Comparison of ENCODE assay signal across 8 cellular contexts in genomic region chr16:69709456-69710084, GRCh38. TPM values are rescaled to one million over a fixed set of nuclear protein-coding genes. Genes with fewer than 3 reads are reported as not detected.
A peak's percentile ranks its signal among the peaks of the same experiment; 100 is the strongest.
DNase-seq lines count a peak whose midpoint lies in the region; ATAC-seq, FAIRE-seq and TF ChIP-seq lines count a peak whose summit lies in the region.

No MANE protein-coding gene starts in this region.

- no peak overlapping the region for H3K4me3 ChIP-seq in Jurkat, Clone E6-1 (ENCODE audit: low read length)
- H3K4me3 ChIP-seq in choroid plexus epithelial cell (ENCODE audit: low read depth, low read length) (no peak overlapping the region), HepG2 (replicated peaks in 1 of 3; ENCODE audit: insufficient read depth in 1 of 3, low read depth in 2 of 3, low read length in 3 of 3) (no peak overlapping the region), aorta (ENCODE audit: low read length in 2 of 2) (no peak overlapping the region)

- H3K36me3 ChIP-seq in HepG2 (replicated peaks in 1 of 2; ENCODE audit: control insufficient read depth in 1 of 2, insufficient read depth in 2 of 2, low read length in 2 of 2) (peaks cover 13 to 42% of the 10 kb centered on the region in 2 experiments), aorta (ENCODE audit: control insufficient read depth in 1 of 2, insufficient read depth in 2 of 2, low read length in 1 of 2) (peaks cover 0 to 2% of the 10 kb centered on the region in 2 donors)

- H3K27ac ChIP-seq in HepG2 (ENCODE audit: extremely low read length, insufficient read depth, low read length) (no peak overlapping the region), aorta (ENCODE audit: low read depth in 1 of 2, low read length in 2 of 2) (no peak overlapping the region)

- H3K4me1 ChIP-seq in HepG2 (ENCODE audit: insufficient read depth, low read length) = peaks cover 12% of the 10 kb centered on the region; the same call in 1 of the 2 replicates
- no peaks in the 10 kb centered on the region for H3K4me1 ChIP-seq in aorta (ENCODE audit: control insufficient read depth in 1 of 2, insufficient read depth in 2 of 2, low read length in 2 of 2)

- no peaks in the 10 kb centered on the region for H3K79me2 ChIP-seq in HepG2 (ENCODE audit: insufficient read depth, low read length)

- in situ Hi-C loops in HepG2 (cut with HindIII; ENCODE audit: extremely low pct_ligation_motif_present, low pct_unique_long_range_greater_than_20kb) = loop anchor here (5.0 kb wide), 1 partner anchor 43 kb away; the partner anchor contains the start of gene NOB1

- no peak overlapping the region for H3K9ac ChIP-seq in HepG2 (ENCODE audit: insufficient read depth, low read depth, low read length)

- H3K9me3 ChIP-seq in HepG2 (ENCODE audit: low read length) (no peaks in the 10 kb centered on the region), aorta (ENCODE audit: control insufficient read depth, low read length) (no peaks in the 10 kb centered on the region)

- peak; percentile 63 for FAIRE-seq in HepG2 (lab: Jason Lieb, UNC)

- no TSS peak for BruUV-seq in HepG2 (replicated peaks; lab: Mats Ljungman, UMichigan)

- DNase-seq in DMS53 (lab: John Stamatoyannopoulos, UW) (peak; percentile 79), OCI-M2 (lab: John Stamatoyannopoulos, UW; ENCODE audit: unreplicated experiment) (peak; percentile 21), choroid plexus epithelial cell (ENCODE audit: low read depth) (peak; percentile 81), HepG2 (ENCODE audit: low spot score) (peak; percentile 81), aorta (no peak)
- DNase-seq in Jurkat, Clone E6-1 (ENCODE audit: low read depth, low spot score) = peak; percentile 62
- no peak for DNase-seq in activated naive CD4-positive, alpha-beta T cell treated with anti-CD3 and anti-CD28 coated beads, Interleukin-2, amount 50 U/mL, for 16 hours

- TF ChIP-seq CTCF in choroid plexus epithelial cell (conservative IDR thresholded peaks at IDR 0.05; ENCODE audit: low read depth, low read length) (peak; percentile 62), HepG2 (CRISPR knock-in tag; IDR thresholded peaks at IDR 0.05) (peak; percentile 85)

- CTCF ChIA-PET in HepG2 (lab: Yijun Ruan, JAX; ENCODE audit: low intra/inter-chr PET ratio, low total read pairs) = interaction anchor here (1.1 to 3.0 kb wide), 2 partner anchors 45 to 314 kb away, joined by 3 to 38 read pairs; partner anchors contain the start of gene NOB1

- no peak overlapping the region for H3K4me2 ChIP-seq in HepG2 (ENCODE audit: low read depth, low read length)

- 0 out of 4 replicates have a peak, but pooled peaks of 1 of the 2 experiments have one; percentile 24 for TF ChIP-seq POLR2A in HepG2 (IDR thresholded peaks at IDR 0.05; ENCODE audit: insufficient read depth in 1 of 2, low read depth in 2 of 2, low read length in 2 of 2)

- intact Hi-C loops in HepG2 (cut with micrococcal nuclease; ENCODE audit: unreplicated experiment) = loop anchor here (1.0 kb wide), 2 partner anchors 14 to 46 kb away; no protein-coding TSS in a partner anchor
- intact Hi-C loops in aorta (cut with DNase I) = loop anchor here (1.0 to 2.0 kb wide), 2 partner anchors 45 kb away; partner anchors contain the start of gene NOB1 (in 2 of the 2)

- TF ChIP-seq EP300 in HepG2 (IDR thresholded peaks at IDR 0.05; ENCODE audit: low read depth in 2 of 2, low read length in 2 of 2) (no peak), HepG2 (CRISPR knock-in tag; IDR thresholded peaks at IDR 0.05; ENCODE audit: borderline replicate concordance) (no peak)

- H2AFZ ChIP-seq in HepG2 (ENCODE audit: low read length) = no peak overlapping the region

- H3K27me3 ChIP-seq in HepG2 (ENCODE audit: control insufficient read depth in 1 of 2, insufficient read depth in 2 of 2, low read length in 2 of 2) = no peaks in the 10 kb centered on the region
- H3K27me3 ChIP-seq in aorta (ENCODE audit: control insufficient read depth in 1 of 2, insufficient read depth in 2 of 2, low read length in 1 of 2) = no peaks in the 10 kb centered on the region

- 79% methylated on average over 5 of the region's 5 CpGs for WGBS in HepG2 (ENCODE audit: low lambda C conversion rate)
- WGBS in aorta, 2 donors = 25 to 26% methylated on average over 5 of the region's 5 CpGs

- POLR2A ChIA-PET in HepG2 (lab: Yijun Ruan, JAX) = interaction anchor here (1.6 to 6.1 kb wide), 3 partner anchors 14 to 45 kb away, joined by 5 to 36 read pairs (median 11); partner anchors contain the start of genes NOB1 and NQO1

- H4K20me1 ChIP-seq in HepG2 (ENCODE audit: insufficient read depth, low read length) = no peaks in the 10 kb centered on the region

- ATAC-seq in HepG2 (no peak), aorta (ENCODE audit: low FRiP score) (peak; percentile 75), HG03439 (IDR thresholded peaks at IDR 0.05; ENCODE audit: unreplicated experiment) (no peak)

- peak; percentile 80 for TF ChIP-seq RAD21 in HepG2 (CRISPR knock-in tag; IDR thresholded peaks at IDR 0.05)

RNA-seq across cellular contexts. Expression of gene NQO1, which starts 16.8 kb away (rescaled TPM):
- 6.0 TPM for polyA plus RNA-seq in Jurkat, Clone E6-1 (2012; ENCODE audit: insufficient read depth, insufficient read length)
- 1,060 and 1,621 TPM in 2 replicates for total RNA-seq in HepG2 (2016; rRNA removed; fragmentation: Illumina TruSeq; extraction: Trizol)
- 149 and 161 TPM in 2 replicates for total RNA-seq in HepG2 (2016; cell fraction: cytosol; rRNA removed; fragmentation: Illumina TruSeq; extraction: Trizol; ENCODE audit: low read depth)
- 1,077 and 1,733 TPM in 2 replicates for total RNA-seq in HepG2 (2016; cell fraction: insoluble cytoplasmic fraction; rRNA removed; fragmentation: Illumina TruSeq; extraction: Trizol)
- 191 and 197 TPM in 2 replicates for total RNA-seq in HepG2 (2016; cell fraction: membrane; rRNA removed; fragmentation: Illumina TruSeq; extraction: Trizol)
- total RNA-seq in HepG2 (2016; cell fraction: nucleus; rRNA removed; fragmentation: Illumina TruSeq; extraction: Trizol) = 379 and 382 TPM in 2 replicates
- 304 and 464 TPM in 2 replicates for polyA plus RNA-seq in HepG2 (2011; rRNA removed)
- polyA plus RNA-seq in HepG2 (2011; cell fraction: cytosol; rRNA removed) = 354 and 445 TPM in 2 replicates
- 76.3 and 83.7 TPM in 2 replicates for polyA plus RNA-seq in HepG2 (2011; cell fraction: nucleus; rRNA removed)
- polyA plus RNA-seq in HepG2 (2012) = 328 and 393 TPM in 2 replicates
- polyA plus RNA-seq in HepG2 (2016; cell fraction: cytosol; fragmentation: Illumina TruSeq; extraction: Trizol; ENCODE audit: low read depth) = 156 and 179 TPM in 2 replicates
- polyA plus RNA-seq in HepG2 (2016; cell fraction: insoluble cytoplasmic fraction; fragmentation: Illumina TruSeq; extraction: Trizol; ENCODE audit: low read depth) = 1,625 and 1,852 TPM in 2 replicates
- 151 and 153 TPM in 2 replicates for polyA plus RNA-seq in HepG2 (2016; cell fraction: membrane; fragmentation: Illumina TruSeq; extraction: Trizol; ENCODE audit: low read depth)
- 546 and 575 TPM in 2 replicates for polyA plus RNA-seq in HepG2 (2016; cell fraction: nucleus; fragmentation: Illumina TruSeq; extraction: Trizol; ENCODE audit: insufficient read depth, low read depth)
- 222 and 280 TPM in 2 replicates for polyA minus RNA-seq in HepG2 (2011; rRNA and poly(A)+ RNA removed; ENCODE audit: low replicate concordance)
- polyA minus RNA-seq in HepG2 (2011; cell fraction: cytosol; rRNA and poly(A)+ RNA removed) = 119 and 160 TPM in 2 replicates
- polyA minus RNA-seq in HepG2 (2011; cell fraction: nucleus; rRNA and poly(A)+ RNA removed) = 42.0 and 49.5 TPM in 2 replicates
- 10 to 100 TPM; 31.3 to 52.5 TPM for total RNA-seq in aorta
- polyA plus RNA-seq in aorta = 10 to 100 TPM; 53.7 to 76.3 TPM

RNA-seq across cellular contexts. Expression of gene NOB1, which starts 45.2 kb away (rescaled TPM):
- 93.6 TPM for polyA plus RNA-seq in Jurkat, Clone E6-1 (2012; ENCODE audit: insufficient read depth, insufficient read length)
- 47.1 and 83.5 TPM in 2 replicates for total RNA-seq in HepG2 (2016; rRNA removed; fragmentation: Illumina TruSeq; extraction: Trizol)
- total RNA-seq in HepG2 (2016; cell fraction: cytosol; rRNA removed; fragmentation: Illumina TruSeq; extraction: Trizol; ENCODE audit: low read depth) = 30.5 and 33.0 TPM in 2 replicates
- 48.8 and 85.3 TPM in 2 replicates for total RNA-seq in HepG2 (2016; cell fraction: insoluble cytoplasmic fraction; rRNA removed; fragmentation: Illumina TruSeq; extraction: Trizol)
- total RNA-seq in HepG2 (2016; cell fraction: membrane; rRNA removed; fragmentation: Illumina TruSeq; extraction: Trizol) = 54.4 and 54.7 TPM in 2 replicates
- 37.1 and 40.2 TPM in 2 replicates for total RNA-seq in HepG2 (2016; cell fraction: nucleus; rRNA removed; fragmentation: Illumina TruSeq; extraction: Trizol)
- 159 and 162 TPM in 2 replicates for polyA plus RNA-seq in HepG2 (2011; rRNA removed)
- 187 and 245 TPM in 2 replicates for polyA plus RNA-seq in HepG2 (2011; cell fraction: cytosol; rRNA removed)
- 97.8 and 101 TPM in 2 replicates for polyA plus RNA-seq in HepG2 (2011; cell fraction: nucleus; rRNA removed)
- polyA plus RNA-seq in HepG2 (2012) = 151 and 164 TPM in 2 replicates
- polyA plus RNA-seq in HepG2 (2016; cell fraction: cytosol; fragmentation: Illumina TruSeq; extraction: Trizol; ENCODE audit: low read depth) = 53.6 and 57.2 TPM in 2 replicates
- 224 and 233 TPM in 2 replicates for polyA plus RNA-seq in HepG2 (2016; cell fraction: insoluble cytoplasmic fraction; fragmentation: Illumina TruSeq; extraction: Trizol; ENCODE audit: low read depth)
- polyA plus RNA-seq in HepG2 (2016; cell fraction: membrane; fragmentation: Illumina TruSeq; extraction: Trizol; ENCODE audit: low read depth) = 81.4 and 91.5 TPM in 2 replicates
- 100 and 106 TPM in 2 replicates for polyA plus RNA-seq in HepG2 (2016; cell fraction: nucleus; fragmentation: Illumina TruSeq; extraction: Trizol; ENCODE audit: insufficient read depth, low read depth)
- polyA minus RNA-seq in HepG2 (2011; rRNA and poly(A)+ RNA removed; ENCODE audit: low replicate concordance) = 115 and 322 TPM in 2 replicates
- 172 TPM in 2 replicates for polyA minus RNA-seq in HepG2 (2011; cell fraction: cytosol; rRNA and poly(A)+ RNA removed)
- 70.4 and 93.7 TPM in 2 replicates for polyA minus RNA-seq in HepG2 (2011; cell fraction: nucleus; rRNA and poly(A)+ RNA removed)
- total RNA-seq in aorta = 10 to 100 TPM; 30.6 to 32.4 TPM
- 10 to 100 TPM; 29.4 to 38.7 TPM for polyA plus RNA-seq in aorta

RNA-seq across cellular contexts. Expression of gene WWP2, which starts 52.6 kb away (rescaled TPM):
- 18.8 TPM for polyA plus RNA-seq in Jurkat, Clone E6-1 (2012; ENCODE audit: insufficient read depth, insufficient read length)
- total RNA-seq in HepG2 (2016; rRNA removed; fragmentation: Illumina TruSeq; extraction: Trizol) (28.2 and 31.9 TPM in 2 replicates), aorta (100 to 1,000 TPM; 135 to 144 TPM)
- 18.6 and 20.3 TPM in 2 replicates for total RNA-seq in HepG2 (2016; cell fraction: cytosol; rRNA removed; fragmentation: Illumina TruSeq; extraction: Trizol; ENCODE audit: low read depth)
- total RNA-seq in HepG2 (2016; cell fraction: insoluble cytoplasmic fraction; rRNA removed; fragmentation: Illumina TruSeq; extraction: Trizol) = 25.4 and 28.2 TPM in 2 replicates
- total RNA-seq in HepG2 (2016; cell fraction: membrane; rRNA removed; fragmentation: Illumina TruSeq; extraction: Trizol) = 17.7 and 18.1 TPM in 2 replicates
- 36.0 and 41.1 TPM in 2 replicates for total RNA-seq in HepG2 (2016; cell fraction: nucleus; rRNA removed; fragmentation: Illumina TruSeq; extraction: Trizol)
- polyA plus RNA-seq in HepG2 (2011; rRNA removed) (11.4 and 13.6 TPM in 2 replicates), aorta (100 to 1,000 TPM in 1 of 2 donors, 10 to 100 TPM in 1; 59.0 to 141 TPM)
- polyA plus RNA-seq in HepG2 (2011; cell fraction: cytosol; rRNA removed) = 7.5 and 8.1 TPM in 2 replicates
- 45.3 and 46.4 TPM in 2 replicates for polyA plus RNA-seq in HepG2 (2011; cell fraction: nucleus; rRNA removed)
- 25.4 and 26.4 TPM in 2 replicates for polyA plus RNA-seq in HepG2 (2012)
- 3.6 and 3.7 TPM in 2 replicates for polyA plus RNA-seq in HepG2 (2016; cell fraction: cytosol; fragmentation: Illumina TruSeq; extraction: Trizol; ENCODE audit: low read depth)
- polyA plus RNA-seq in HepG2 (2016; cell fraction: insoluble cytoplasmic fraction; fragmentation: Illumina TruSeq; extraction: Trizol; ENCODE audit: low read depth) = 23.4 and 32.9 TPM in 2 replicates
- 9.8 and 10.7 TPM in 2 replicates for polyA plus RNA-seq in HepG2 (2016; cell fraction: membrane; fragmentation: Illumina TruSeq; extraction: Trizol; ENCODE audit: low read depth)
- polyA plus RNA-seq in HepG2 (2016; cell fraction: nucleus; fragmentation: Illumina TruSeq; extraction: Trizol; ENCODE audit: insufficient read depth, low read depth) = 61.5 and 63.2 TPM in 2 replicates
- 17.8 and 29.5 TPM in 2 replicates for polyA minus RNA-seq in HepG2 (2011; rRNA and poly(A)+ RNA removed; ENCODE audit: low replicate concordance)
- polyA minus RNA-seq in HepG2 (2011; cell fraction: cytosol; rRNA and poly(A)+ RNA removed) = 12.8 and 16.9 TPM in 2 replicates
- 37.2 and 39.9 TPM in 2 replicates for polyA minus RNA-seq in HepG2 (2011; cell fraction: nucleus; rRNA and poly(A)+ RNA removed)

Comparison
In these comparisons a context has a peak if more than half of its experiments do, and no peak if none do; other contexts are left out.
1. DNase-seq: peak in DMS53 (single experiment), Jurkat, Clone E6-1 (single experiment), OCI-M2 (single experiment), choroid plexus epithelial cell (single experiment) and HepG2 (single experiment); none in aorta (0 of 2) and activated naive CD4-positive, alpha-beta T cell treated with anti-CD3 and anti-CD28 coated beads, Interleukin-2, amount 50 U/mL, for 16 hours (single experiment).